ENCODE assay signal across 25 cellular contexts in genomic region chr1:211604548-211604947, GRCh38.
"Had no signal": no experiment of that assay in that cellular context is flagged by ENCODE, and none has a peak within 500 bp of the region (broad histone marks: within the 10 kb centered on the region; RNA-seq: fewer than 3 reads in every experiment).

No MANE protein-coding gene starts in this region.

- H3K27me3 ChIP-seq: brain microvascular endothelial cell, cardiac muscle cell had no signal

- H3K9me3 Mint-ChIP-seq: activated CD4-positive, alpha-beta memory T cell treated with anti-CD3 and anti-CD28 coated beads for 36 hours; activated CD4-positive, alpha-beta T cell treated with anti-CD3 and anti-CD28 coated beads, Interleukin-2, amount 10 ng/mL, durations not matched to agents 7 days and 5 days; activated naive CD4-positive, alpha-beta T cell treated with anti-CD3 and anti-CD28 coated beads for 36 hours; activated naive CD8-positive, alpha-beta T cell treated with anti-CD3 and anti-CD28 coated beads for 36 hours; activated T-cell treated with anti-CD3 and anti-CD28 coated beads, Interleukin-2, amount 50 U/mL, for 4 hours had no signal

- H3K4me3 ChIP-seq: cardiac muscle cell, SJCRH30 had no signal

- H3K27ac ChIP-seq: brain microvascular endothelial cell, cardiac muscle cell, SJCRH30 had no signal

- H3K36me3 Mint-ChIP-seq: activated CD4-positive, alpha-beta memory T cell treated with anti-CD3 and anti-CD28 coated beads for 36 hours; activated naive CD8-positive, alpha-beta T cell treated with anti-CD3 and anti-CD28 coated beads for 36 hours had no signal

- H3K27me3 Mint-ChIP-seq: activated CD4-positive, alpha-beta T cell treated with anti-CD3 and anti-CD28 coated beads, Interleukin-2, amount 10 ng/mL, durations not matched to agents 7 days and 5 days had no signal

- H3K27ac Mint-ChIP-seq: activated CD4-positive, alpha-beta memory T cell treated with anti-CD3 and anti-CD28 coated beads for 36 hours; activated CD4-positive, alpha-beta T cell treated with anti-CD3 and anti-CD28 coated beads, Interleukin-2, amount 10 ng/mL, durations not matched to agents 7 days and 5 days; activated naive CD4-positive, alpha-beta T cell treated with anti-CD3 and anti-CD28 coated beads for 36 hours; activated naive CD8-positive, alpha-beta T cell treated with anti-CD3 and anti-CD28 coated beads for 36 hours; T-helper 17 cell had no signal

- H3K4me3 Mint-ChIP-seq: activated CD4-positive, alpha-beta memory T cell treated with anti-CD3 and anti-CD28 coated beads for 36 hours; activated CD4-positive, alpha-beta T cell treated with anti-CD3 and anti-CD28 coated beads, Interleukin-2, amount 10 ng/mL, durations not matched to agents 7 days and 5 days; activated naive CD4-positive, alpha-beta T cell treated with anti-CD3 and anti-CD28 coated beads for 36 hours; activated naive CD8-positive, alpha-beta T cell treated with anti-CD3 and anti-CD28 coated beads for 36 hours; activated T-cell treated with anti-CD3 and anti-CD28 coated beads, Interleukin-2, amount 50 U/mL, for 4 hours; T-helper 17 cell had no signal

- ATAC-seq: activated T-cell treated with anti-CD3 and anti-CD28 coated beads, Interleukin-2, amount 50 U/mL, for 4 hours; Right ventricle myocardium inferior; T-helper 17 cell had no signal

- H3K36me3 ChIP-seq: brain microvascular endothelial cell, cardiac muscle cell, SJCRH30 had no signal

- DNase-seq: activated CD4-positive, alpha-beta memory T cell treated with anti-CD3 and anti-CD28 coated beads for 36 hours; activated CD4-positive, alpha-beta T cell treated with anti-CD3 and anti-CD28 coated beads, Interleukin-2, amount 10 ng/mL, durations not matched to agents 7 days and 5 days; activated CD4-positive, CD25-positive, alpha-beta regulatory T cell; activated CD8-positive, alpha-beta memory T cell treated with anti-CD3 and anti-CD28 coated beads for 24 hours; activated effector memory CD4-positive, alpha-beta T cell treated with anti-CD3 and anti-CD28 coated beads, Interleukin-2, amount 50 U/mL, for 16 hours; activated naive CD4-positive, alpha-beta T cell treated with anti-CD3 and anti-CD28 coated beads for 36 hours; activated naive CD8-positive, alpha-beta T cell treated with anti-CD3 and anti-CD28 coated beads for 36 hours; activated T-cell treated with anti-CD3 and anti-CD28 coated beads, Interleukin-2, amount 50 U/mL, for 4 hours; brain microvascular endothelial cell; Kasumi-1; KBM-7; NCI-H1092; NCI-H1417 treated with DMSO at 0.1 percent for 48 hours; NCI-H1694; NCI-H2029; NCI-H2107; NCI-H2171 treated with DMSO at 0.1 percent for 48 hours; NCI-H226; NCI-H526; RPMI8226; SJCRH30; T-helper 17 cell; T-helper 9 cell had no signal
